Comparison of ENCODE assay signal across 13 cellular contexts in the genomic region with DNA sequence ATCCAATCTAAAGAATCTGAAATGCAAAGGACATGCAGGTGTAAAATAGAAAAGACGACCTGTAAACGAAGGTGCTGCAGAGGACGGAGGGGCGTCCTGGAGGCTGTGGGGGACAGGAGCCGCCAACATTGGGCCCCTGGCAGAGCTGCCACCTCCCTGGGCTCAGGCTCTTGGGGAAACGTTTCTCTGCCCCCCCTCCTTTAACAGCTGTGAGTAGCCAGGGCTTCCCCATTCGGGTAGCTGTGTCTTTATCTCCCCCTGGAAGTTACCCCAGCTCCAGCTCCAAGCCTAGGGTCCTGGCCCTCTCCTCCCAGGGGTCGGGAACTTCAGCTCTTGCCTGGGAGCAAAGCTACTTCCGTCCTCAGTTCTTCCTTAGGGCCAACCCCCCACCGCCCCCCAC. TPM values are rescaled to one million over a fixed set of nuclear protein-coding genes. Genes with fewer than 3 reads are reported as not detected.
A peak's percentile ranks its signal among the peaks of the same experiment; 100 is the strongest.
DNase-seq lines count a peak whose midpoint lies in the region; ATAC-seq and TF ChIP-seq lines count a peak whose summit lies in the region.
"Had no signal": no experiment of that assay in that cellular context is flagged by ENCODE, and none has a peak within 500 bp of the region (broad histone marks: within the 10 kb centered on the region; RNA-seq: fewer than 3 reads in every experiment).

No MANE protein-coding gene starts in this region.

- POLR2A ChIA-PET in T-cell (lab: Charles Lee): interaction anchor here in 1 of 2 donors (0.7 kb wide), 1 partner anchor 382 kb away, joined by 4 read pairs; no protein-coding TSS in a partner anchor
- POLR2A ChIA-PET in naive thymus-derived CD4-positive, alpha-beta T cell (lab: Charles Lee): interaction anchor here (0.5 to 1.2 kb wide), 4 partner anchors 9 to 575 kb away, joined by 3 read pairs; no protein-coding TSS in a partner anchor

- no peaks in the 10 kb centered on the region for H3K36me3 Mint-ChIP-seq in T-cell
- no peaks in the 10 kb centered on the region for H3K36me3 Mint-ChIP-seq in naive thymus-derived CD4-positive, alpha-beta T cell

- ATAC-seq in left ventricle myocardium superior (no peak), heart right ventricle (no peak), T-cell (replicated peaks in 1 of 4) (no peak), GM19397 (IDR thresholded peaks at IDR 0.05; ENCODE audit: unreplicated experiment) (no peak), GM21423 (IDR thresholded peaks at IDR 0.05; ENCODE audit: unreplicated experiment) (no peak), foreskin keratinocyte (no peak)
- no peak for ATAC-seq in naive thymus-derived CD4-positive, alpha-beta T cell

- TF ChIP-seq CTCF in heart right ventricle (IDR thresholded peaks at IDR 0.05): no peak
- TF ChIP-seq CTCF in foreskin keratinocyte (conservative IDR thresholded peaks at IDR 0.05): no peak

- H3K27ac Mint-ChIP-seq in T-cell: no peak overlapping the region
- peak overlapping the region in 2 of 9 donors; percentile 34 to 52 for H3K27ac Mint-ChIP-seq in naive thymus-derived CD4-positive, alpha-beta T cell
- H3K27ac Mint-ChIP-seq: progenitor cell of endocrine pancreas had no signal

- H3K4me1 Mint-ChIP-seq in T-cell: peaks cover 9 to 25% (median 16%) of the 10 kb centered on the region in 3 donors
- H3K4me1 Mint-ChIP-seq in naive thymus-derived CD4-positive, alpha-beta T cell: peaks cover 8 to 21% (median 17%) of the 10 kb centered on the region in 7 donors

- H3K27me3 Mint-ChIP-seq in T-cell: peaks cover 17 to 28% of the 10 kb centered on the region in 2 donors
- H3K27me3 Mint-ChIP-seq in naive thymus-derived CD4-positive, alpha-beta T cell: peaks cover 13 to 65% (median 16%) of the 10 kb centered on the region in 5 donors

- H3K9me3 ChIP-seq in heart right ventricle: no peaks in the 10 kb centered on the region
- H3K9me3 ChIP-seq in naive thymus-derived CD4-positive, alpha-beta T cell (ENCODE audit: control insufficient read depth in 2 of 3, low read length in 3 of 3): no peaks in the 10 kb centered on the region
- H3K9me3 ChIP-seq: BE2C had no signal

- CTCF ChIA-PET in T-cell (lab: Charles Lee): interaction anchor here (0.5 to 2.6 kb wide), 4 partner anchors 60 to 104 kb away, joined by 3 to 16 read pairs (median 5); no protein-coding TSS in a partner anchor
- CTCF ChIA-PET in naive thymus-derived CD4-positive, alpha-beta T cell (lab: Charles Lee): interaction anchor here (0.8 to 1.6 kb wide), 3 partner anchors 60 to 122 kb away, joined by 3 to 8 read pairs (median 4); no protein-coding TSS in a partner anchor

- 54 to 61% methylated on average over 10 of the region's 10 CpGs for WGBS in heart right ventricle, 2 donors

- H3K27me3 ChIP-seq in heart right ventricle (peaks cover 0 to 44% (median 0%) of the 10 kb centered on the region in 7 donors), foreskin keratinocyte (peaks cover 53% of the 10 kb centered on the region)
- no peaks in the 10 kb centered on the region for H3K27me3 ChIP-seq in naive thymus-derived CD4-positive, alpha-beta T cell (ENCODE audit: control insufficient read depth in 2 of 2, insufficient read depth in 2 of 2, low read length in 2 of 2)
- H3K27me3 ChIP-seq: BE2C had no signal

- no peak overlapping the region for H3K27ac ChIP-seq in heart right ventricle
- no peak overlapping the region for H3K27ac ChIP-seq in naive thymus-derived CD4-positive, alpha-beta T cell (ENCODE audit: low read depth, low read length)
- no peak overlapping the region for H3K27ac ChIP-seq in foreskin keratinocyte

- peak overlapping the region in 2 of 3 donors; percentile 41 to 47 for H3K4me3 Mint-ChIP-seq in T-cell
- peak overlapping the region; percentile 50 to 77 (median 64) for H3K4me3 Mint-ChIP-seq in naive thymus-derived CD4-positive, alpha-beta T cell

- peaks cover 0 to 14% (median 0%) of the 10 kb centered on the region in 9 donors for H3K36me3 ChIP-seq in heart right ventricle
- H3K36me3 ChIP-seq in naive thymus-derived CD4-positive, alpha-beta T cell (ENCODE audit: control insufficient read depth in 2 of 3, insufficient read depth in 3 of 3, low read length in 3 of 3): no peaks in the 10 kb centered on the region

- H3K4me1 ChIP-seq in heart right ventricle: peaks cover 3 to 25% (median 17%) of the 10 kb centered on the region in 9 donors
- peaks cover 0 to 5% of the 10 kb centered on the region in 2 donors for H3K4me1 ChIP-seq in naive thymus-derived CD4-positive, alpha-beta T cell (ENCODE audit: control insufficient read depth in 2 of 2, insufficient read depth in 2 of 2, low read length in 2 of 2)
- H3K4me1 ChIP-seq in foreskin keratinocyte: no peaks in the 10 kb centered on the region
- H3K4me1 ChIP-seq: BE2C had no signal

- intact Hi-C loops in left ventricle myocardium superior (cut with micrococcal nuclease): no loop called here
- intact Hi-C loops in heart right ventricle (cut with DNase I): loop anchor here in 4 of 10 donors (5.0 to 10.0 kb wide), 5 partner anchors 50 to 222 kb away; a partner anchor contains a TSS
- intact Hi-C loops in naive thymus-derived CD4-positive, alpha-beta T cell (cut with micrococcal nuclease): loop anchor here (5.0 to 10.0 kb wide), 5 partner anchors 118 to 552 kb away; a partner anchor contains a TSS

- no peak overlapping the region for H3K4me3 ChIP-seq in heart right ventricle
- no peak overlapping the region for H3K4me3 ChIP-seq in naive thymus-derived CD4-positive, alpha-beta T cell (ENCODE audit: low read length)

- H3K9me3 Mint-ChIP-seq in T-cell: no peaks in the 10 kb centered on the region
- no peaks in the 10 kb centered on the region for H3K9me3 Mint-ChIP-seq in naive thymus-derived CD4-positive, alpha-beta T cell

- DNase-seq in left ventricle myocardium superior (peak; percentile 16), heart right ventricle (no peak), T-cell (no peak), foreskin keratinocyte (no peak)
- DNase-seq in naive thymus-derived CD4-positive, alpha-beta T cell: no peak
- DNase-seq: activated effector memory CD4-positive, alpha-beta T cell treated with anti-CD3 and anti-CD28 coated beads, Interleukin-2, amount 50 U/mL, for 16 hours; BE2C; DMS79 treated with DMSO at 0.1 percent for 48 hours; T-helper 9 cell had no signal

RNA-seq across cellular contexts. Expression of a gene that starts 51.5 kb away (rescaled TPM):
- total RNA-seq in left ventricle myocardium superior: not detected
- under 1 TPM in 2 of 10 donors, not detected in 8; 0.08 to 0.09 TPM for total RNA-seq in heart right ventricle
- under 1 TPM in 1 of 2 donors, not detected in 1; 0.03 TPM for polyA plus RNA-seq in heart right ventricle
- under 1 TPM in 3 of 5 donors, not detected in 2; 0.07 to 0.15 (median 0.09) TPM for total RNA-seq in T-cell
- under 1 TPM in 2 of 5 experiments, not detected in 3; 0.05 to 0.42 TPM for total RNA-seq in naive thymus-derived CD4-positive, alpha-beta T cell
- not detected for polyA plus RNA-seq in naive thymus-derived CD4-positive, alpha-beta T cell
- total RNA-seq in foreskin keratinocyte: not detected in 2 replicates
- not detected in 2 replicates for polyA plus RNA-seq in foreskin keratinocyte
- total RNA-seq: Right ventricle myocardium inferior had no signal
